16 cellular contexts compared by ENCODE assay signal in genomic region chr2:233989221-233989620, GRCh38.
DNase-seq lines count a peak whose midpoint lies in the region; ATAC-seq and TF ChIP-seq lines count a peak whose summit lies in the region.
"Had no signal": no experiment of that assay in that cellular context is flagged by ENCODE, and none has a peak within 500 bp of the region (broad histone marks: within the 10 kb centered on the region; RNA-seq: fewer than 3 reads in every experiment).

No MANE protein-coding gene starts in this region.

- H3K27ac ChIP-seq in CD4-positive, CD25-positive, alpha-beta regulatory T cell (ENCODE audit: insufficient read depth, low read length, poor library complexity, severe bottlenecking) = no peak overlapping the region
- H3K27ac ChIP-seq in WERI-Rb-1 (peak overlapping the region; percentile 79), thyroid gland (no peak overlapping the region)

- H3K4me1 ChIP-seq in CD4-positive, CD25-positive, alpha-beta regulatory T cell (ENCODE audit: control insufficient read depth, insufficient read depth, low read length, poor library complexity, severe bottlenecking) = peaks cover 25% of the 10 kb centered on the region
- H3K4me1 ChIP-seq in thyroid gland = no peaks in the 10 kb centered on the region
- H3K4me1 ChIP-seq: HAP-1 had no signal

- H3K27me3 ChIP-seq in CD4-positive, CD25-positive, alpha-beta regulatory T cell (ENCODE audit: control insufficient read depth, insufficient read depth, low read length) = no peaks in the 10 kb centered on the region
- no peaks in the 10 kb centered on the region for H3K27me3 ChIP-seq in WERI-Rb-1 (ENCODE audit: insufficient read depth, low read depth, severe bottlenecking)
- H3K27me3 ChIP-seq in thyroid gland = peaks cover 5% of the 10 kb centered on the region

- no peak overlapping the region for H3K4me3 Mint-ChIP-seq in CD4-positive, CD25-positive, alpha-beta regulatory T cell
- peak overlapping the region; percentile 20 to 84 (median 64) for H3K4me3 Mint-ChIP-seq in immature natural killer cell

- H3K4me1 Mint-ChIP-seq in CD4-positive, CD25-positive, alpha-beta regulatory T cell = peaks cover 26 to 47% (median 33%) of the 10 kb centered on the region in 4 donors
- peaks cover 61 to 65% of the 10 kb centered on the region in 2 donors for H3K4me1 Mint-ChIP-seq in immature natural killer cell

- no peak for TF ChIP-seq POLR2A in thyroid gland (IDR thresholded peaks at IDR 0.05)

- intact Hi-C loops in thyroid gland (cut with DNase I) = no loop called here

- TF ChIP-seq CTCF in WERI-Rb-1 (IDR thresholded peaks at IDR 0.05; ENCODE audit: low read depth, low read length) = no peak
- no peak for TF ChIP-seq CTCF in thyroid gland (IDR thresholded peaks at IDR 0.05)

- no peak for DNase-seq in CD4-positive, CD25-positive, alpha-beta regulatory T cell
- DNase-seq in D341Med (ENCODE audit: low spot score) (peak; percentile 80), WERI-Rb-1 (peak; percentile 96), immature natural killer cell (no peak), putamen (ENCODE audit: low spot score) (no peak), thyroid gland (no peak)
- DNase-seq: ACHN, MV-4-11, NCI-H1417 treated with DMSO at 0.1 percent for 48 hours, NCI-H526 treated with DMSO at 0.1 percent for 48 hours had no signal

- H3K36me3 Mint-ChIP-seq in CD4-positive, CD25-positive, alpha-beta regulatory T cell = peaks cover 9% of the 10 kb centered on the region
- H3K36me3 Mint-ChIP-seq in immature natural killer cell = peaks cover 0 to 14% (median 8%) of the 10 kb centered on the region in 3 donors

- H3K9me3 Mint-ChIP-seq in CD4-positive, CD25-positive, alpha-beta regulatory T cell = peaks cover 0 to 19% (median 2%) of the 10 kb centered on the region in 7 donors
- H3K9me3 Mint-ChIP-seq in immature natural killer cell = peaks cover 0 to 12% (median 0%) of the 10 kb centered on the region in 6 donors

- ATAC-seq in CD4-positive, CD25-positive, alpha-beta regulatory T cell (ENCODE audit: low read depth in 2 of 2) = no peak
- ATAC-seq in GM18858 (IDR thresholded peaks at IDR 0.05; ENCODE audit: unreplicated experiment) (no peak), GM21825 (IDR thresholded peaks at IDR 0.05; ENCODE audit: unreplicated experiment) (no peak)
- ATAC-seq: GM12878, Right ventricle myocardium inferior had no signal

- H3K36me3 ChIP-seq in CD4-positive, CD25-positive, alpha-beta regulatory T cell (ENCODE audit: control insufficient read depth, insufficient read depth, low read length) = no peaks in the 10 kb centered on the region
- no peaks in the 10 kb centered on the region for H3K36me3 ChIP-seq in WERI-Rb-1
- H3K36me3 ChIP-seq in thyroid gland = no peaks in the 10 kb centered on the region
- H3K36me3 ChIP-seq: HAP-1 had no signal

- WGBS in thyroid gland, 2 donors = 75 to 82% methylated on average over 11 of the region's 11 CpGs

- no peak overlapping the region for H3K4me3 ChIP-seq in CD4-positive, CD25-positive, alpha-beta regulatory T cell (ENCODE audit: low read depth, low read length)
- no peak overlapping the region for H3K4me3 ChIP-seq in WERI-Rb-1 (ENCODE audit: low read depth, low read length)
- no peak overlapping the region for H3K4me3 ChIP-seq in thyroid gland (replicated peaks in 1 of 3)
- H3K4me3 ChIP-seq: GM12878, HAP-1, SK-N-MC had no signal

- H3K9me3 ChIP-seq in CD4-positive, CD25-positive, alpha-beta regulatory T cell (ENCODE audit: control insufficient read depth in 2 of 2, low read length in 2 of 2) = peaks cover 0 to 5% of the 10 kb centered on the region in 2 experiments
- H3K9me3 ChIP-seq in WERI-Rb-1 (ENCODE audit: severe bottlenecking) (peaks cover 10% of the 10 kb centered on the region), thyroid gland (no peaks in the 10 kb centered on the region)
- H3K9me3 ChIP-seq: HAP-1 had no signal

- H3K27ac Mint-ChIP-seq in CD4-positive, CD25-positive, alpha-beta regulatory T cell = peak overlapping the region in 2 of 3 donors; percentile 51 to 74
- peak overlapping the region; percentile 67 to 91 (median 87) for H3K27ac Mint-ChIP-seq in immature natural killer cell

- peaks cover 4% of the 10 kb centered on the region for H3K27me3 Mint-ChIP-seq in CD4-positive, CD25-positive, alpha-beta regulatory T cell
- H3K27me3 Mint-ChIP-seq in immature natural killer cell (ENCODE audit: low read depth in 3 of 3) = peaks cover 6 to 13% (median 10%) of the 10 kb centered on the region in 3 donors

Comparison
In these comparisons a context has a peak if more than half of its experiments do, and no peak if none do; other contexts are left out.
1. DNase-seq: peak in D341Med (single experiment) and WERI-Rb-1 (single experiment); none in CD4-positive, CD25-positive, alpha-beta regulatory T cell (0 of 3), immature natural killer cell (0 of 3), putamen (single experiment) and thyroid gland (0 of 2).
2. H3K4me3 Mint-ChIP-seq: peak in immature natural killer cell (5 of 5); none in CD4-positive, CD25-positive, alpha-beta regulatory T cell (0 of 4).